Comparison of ENCODE assay signal across 10 cellular contexts in genomic region chr12:32270818-32271710, GRCh38.
A peak's percentile ranks its signal among the peaks of the same experiment; 100 is the strongest.
DNase-seq lines count a peak whose midpoint lies in the region; ATAC-seq, FAIRE-seq and TF ChIP-seq lines count a peak whose summit lies in the region.
"Had no signal": no experiment of that assay in that cellular context is flagged by ENCODE, and none has a peak within 500 bp of the region (broad histone marks: within the 10 kb centered on the region; RNA-seq: fewer than 3 reads in every experiment).

No MANE protein-coding gene starts in this region.

- FAIRE-seq in GM19239 (lab: Jason Lieb, UNC) = peak; percentile 40
- FAIRE-seq: frontal cortex had no signal

- DNase-seq in GM19239 (ENCODE audit: insufficient read length, low spot score) = no peak
- no peak for DNase-seq in left ventricle myocardium superior
- DNase-seq in renal cortical epithelial cell (ENCODE audit: low read depth) = peak; percentile 89
- DNase-seq in NCI-H2107 treated with DMSO at 0.1 percent for 48 hours (lab: John Stamatoyannopoulos, UW; ENCODE audit: unreplicated experiment) = no peak
- no peak for DNase-seq in GM13976 (ENCODE audit: low spot score)
- DNase-seq in G401 (ENCODE audit: low spot score) = no peak
- no peak for DNase-seq in iPS-NIHi7 (ENCODE audit: extremely low spot score)
- DNase-seq: WERI-Rb-1 had no signal

- TF ChIP-seq CTCF in GM13976 (IDR thresholded peaks at IDR 0.05; ENCODE audit: borderline replicate concordance, control extremely low read depth, extremely low read depth, insufficient read depth, missing control alignments) = no peak

- intact Hi-C loops in left ventricle myocardium superior (cut with micrococcal nuclease) = no loop called here

- in situ Hi-C loops in GM13976 (cut with MboI; ENCODE audit: low sequenced_read_pairs, unreplicated experiment) = no loop called here
- in situ Hi-C loops in G401 (cut with HindIII; ENCODE audit: low sequenced_read_pairs) = no loop called here

- peak; percentile 91 for ATAC-seq in SK-N-SH treated with all-trans-retinoic acid at 6 μM for 48 hours
- ATAC-seq in left ventricle myocardium superior = peak; percentile 57

TF ChIP-seq in SK-N-SH treated with all-trans-retinoic acid at 6 μM for 48 hours, 23 proteins besides CTCF, POLR2A, EP300 and RAD21:
- 0 out of 2 replicates have a peak, but pooled peaks have one; percentile 23 for TF ChIP-seq TCF4 (CRISPR knock-in tag; IDR thresholded peaks at IDR 0.05; ENCODE audit: borderline replicate concordance)
- no peak for TF ChIP-seq ZNF565 (CRISPR knock-in tag; conservative IDR thresholded peaks at IDR 0.05; ENCODE audit: low read depth)
- no peak for TF ChIP-seq ZFP3 (CRISPR knock-in tag; IDR thresholded peaks at IDR 0.05)
- no peak for TF ChIP-seq ZNF70 (CRISPR knock-in tag; IDR thresholded peaks at IDR 0.05)
- TF ChIP-seq TSHZ2 (CRISPR knock-in tag; IDR thresholded peaks at IDR 0.05) = no peak
- TF ChIP-seq PPARA (CRISPR knock-in tag; IDR thresholded peaks at IDR 0.05; ENCODE audit: borderline replicate concordance) = no peak
- TF ChIP-seq TOX (CRISPR knock-in tag; IDR thresholded peaks at IDR 0.05; ENCODE audit: borderline replicate concordance) = no peak
- TF ChIP-seq, protein P1, sequence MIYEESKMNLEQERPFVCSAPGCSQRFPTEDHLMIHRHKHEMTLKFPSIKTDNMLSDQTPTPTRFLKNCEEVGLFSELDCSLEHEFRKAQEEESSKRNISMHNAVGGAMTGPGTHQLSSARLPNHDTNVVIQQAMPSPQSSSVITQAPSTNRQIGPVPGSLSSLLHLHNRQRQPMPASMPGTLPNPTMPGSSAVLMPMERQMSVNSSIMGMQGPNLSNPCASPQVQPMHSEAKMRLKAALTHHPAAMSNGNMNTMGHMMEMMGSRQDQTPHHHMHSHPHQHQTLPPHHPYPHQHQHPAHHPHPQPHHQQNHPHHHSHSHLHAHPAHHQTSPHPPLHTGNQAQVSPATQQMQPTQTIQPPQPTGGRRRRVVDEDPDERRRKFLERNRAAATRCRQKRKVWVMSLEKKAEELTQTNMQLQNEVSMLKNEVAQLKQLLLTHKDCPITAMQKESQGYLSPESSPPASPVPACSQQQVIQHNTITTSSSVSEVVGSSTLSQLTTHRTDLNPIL (CRISPR knock-in tag; IDR thresholded peaks at IDR 0.05; ENCODE audit: low read depth) = no peak
- no peak for TF ChIP-seq CSDC2 (CRISPR knock-in tag; IDR thresholded peaks at IDR 0.05)
- TF ChIP-seq ISL1 (CRISPR knock-in tag; IDR thresholded peaks at IDR 0.05) = peak; percentile 44
- TF ChIP-seq ESRRG (CRISPR knock-in tag; IDR thresholded peaks at IDR 0.05) = no peak
- TF ChIP-seq SNAI2 (CRISPR knock-in tag; IDR thresholded peaks at IDR 0.05) = 0 out of 2 replicates have a peak, but pooled peaks have one; percentile 19
